In the genomic region with DNA sequence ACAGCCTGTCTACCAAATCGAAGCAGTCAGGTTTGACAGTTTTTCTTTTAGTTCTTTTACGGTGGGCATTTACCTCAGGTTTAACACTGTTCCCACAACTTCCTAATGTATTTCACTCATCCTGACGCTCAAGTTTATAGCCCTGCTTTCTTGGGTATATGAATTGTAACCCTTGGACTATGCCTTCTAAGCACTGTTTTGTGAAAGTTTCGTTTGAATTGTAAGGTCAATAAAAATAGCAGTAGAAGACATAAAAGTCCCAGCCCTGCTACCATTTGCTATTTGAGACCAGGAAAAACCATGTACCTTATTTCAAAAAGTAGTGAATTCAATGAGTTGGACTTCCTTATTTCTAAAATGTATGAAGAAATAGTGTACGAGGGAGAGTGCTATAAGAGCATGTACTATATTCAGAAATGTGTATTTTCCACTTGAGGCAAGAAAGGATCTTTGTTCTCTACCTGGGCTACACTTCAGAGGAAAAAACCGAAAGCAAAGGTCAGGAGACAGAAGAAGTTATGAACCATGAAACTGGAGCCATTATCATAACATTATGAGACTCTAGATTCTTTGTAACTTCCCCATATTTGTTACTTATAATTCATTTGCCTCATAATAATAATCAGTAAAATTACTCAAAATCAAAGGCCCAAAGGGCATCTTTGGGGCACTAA, we compare ENCODE assay signal across 10 cellular contexts. TPM values are rescaled to one million over a fixed set of nuclear protein-coding genes. Genes with fewer than 3 reads are reported as not detected.
DNase-seq lines count a peak whose midpoint lies in the region; ATAC-seq and TF ChIP-seq lines count a peak whose summit lies in the region.
"Had no signal": no experiment of that assay in that cellular context is flagged by ENCODE, and none has a peak within 500 bp of the region (broad histone marks: within the 10 kb centered on the region; RNA-seq: fewer than 3 reads in every experiment).

No MANE protein-coding gene starts in this region.

- no peak for ATAC-seq in activated T-cell treated with anti-CD3 and anti-CD28 coated beads, Interleukin-2, amount 50 U/mL, for 72 hours (replicated peaks in 1 of 2)
- ATAC-seq in stimulated activated memory B cell treated with anti-CD40 and anti-IgM and Interleukin-4, amounts not matched to agents 10 μg/mL and 1 μg/mL and 100 μg/mL, for 72 hours = no peak
- ATAC-seq in HG02763 (IDR thresholded peaks at IDR 0.05; ENCODE audit: unreplicated experiment) = no peak

- H3K36me3 Mint-ChIP-seq in activated T-cell treated with anti-CD3 and anti-CD28 coated beads, Interleukin-2, amount 50 U/mL, for 72 hours (ENCODE audit: insufficient read depth in 2 of 2) = peaks cover 2 to 6% of the 10 kb centered on the region in 2 donors
- H3K36me3 Mint-ChIP-seq in endodermal cell (ENCODE audit: low read depth) = peaks cover 2% of the 10 kb centered on the region
- peaks cover 17% of the 10 kb centered on the region for H3K36me3 Mint-ChIP-seq in stimulated activated memory B cell treated with anti-CD40 and anti-IgM and Interleukin-4, amounts not matched to agents 10 μg/mL and 1 μg/mL and 100 μg/mL, for 72 hours

- H3K36me3 ChIP-seq in endodermal cell (ENCODE audit: control insufficient read depth, insufficient read depth, low read length) = peaks cover 8% of the 10 kb centered on the region

- no peak for TF ChIP-seq CTCF in endodermal cell (conservative IDR thresholded peaks at IDR 0.05)

- H3K4me3 ChIP-seq in endodermal cell (ENCODE audit: low read length) = peak overlapping the region; percentile 93

- H3K27me3 ChIP-seq in endodermal cell (ENCODE audit: control insufficient read depth, insufficient read depth, low read length, poor library complexity, severe bottlenecking) = no peaks in the 10 kb centered on the region

- peaks cover 47% of the 10 kb centered on the region for H3K4me1 Mint-ChIP-seq in activated T-cell treated with anti-CD3 and anti-CD28 coated beads, Interleukin-2, amount 50 U/mL, for 72 hours (ENCODE audit: low read depth)
- H3K4me1 Mint-ChIP-seq in endodermal cell = peaks cover 15% of the 10 kb centered on the region
- peaks cover 36% of the 10 kb centered on the region for H3K4me1 Mint-ChIP-seq in stimulated activated memory B cell treated with anti-CD40 and anti-IgM and Interleukin-4, amounts not matched to agents 10 μg/mL and 1 μg/mL and 100 μg/mL, for 72 hours

- peak overlapping the region; percentile 26 for H3K27ac Mint-ChIP-seq in activated T-cell treated with anti-CD3 and anti-CD28 coated beads, Interleukin-2, amount 50 U/mL, for 72 hours
- no peak overlapping the region for H3K27ac Mint-ChIP-seq in endodermal cell
- peak overlapping the region; percentile 94 for H3K27ac Mint-ChIP-seq in stimulated activated memory B cell treated with anti-CD40 and anti-IgM and Interleukin-4, amounts not matched to agents 10 μg/mL and 1 μg/mL and 100 μg/mL, for 72 hours

- no peak overlapping the region for H3K27ac ChIP-seq in endodermal cell (ENCODE audit: low read depth, low read length)

- H3K9me3 Mint-ChIP-seq in activated T-cell treated with anti-CD3 and anti-CD28 coated beads, Interleukin-2, amount 50 U/mL, for 72 hours = no peaks in the 10 kb centered on the region
- no peaks in the 10 kb centered on the region for H3K9me3 Mint-ChIP-seq in endodermal cell
- H3K9me3 Mint-ChIP-seq in stimulated activated memory B cell treated with anti-CD40 and anti-IgM and Interleukin-4, amounts not matched to agents 10 μg/mL and 1 μg/mL and 100 μg/mL, for 72 hours = no peaks in the 10 kb centered on the region

- no peaks in the 10 kb centered on the region for H3K27me3 Mint-ChIP-seq in activated T-cell treated with anti-CD3 and anti-CD28 coated beads, Interleukin-2, amount 50 U/mL, for 72 hours (ENCODE audit: low read depth)
- H3K27me3 Mint-ChIP-seq in endodermal cell (ENCODE audit: insufficient read depth) = no peaks in the 10 kb centered on the region
- H3K27me3 Mint-ChIP-seq in stimulated activated memory B cell treated with anti-CD40 and anti-IgM and Interleukin-4, amounts not matched to agents 10 μg/mL and 1 μg/mL and 100 μg/mL, for 72 hours = no peaks in the 10 kb centered on the region

- no peaks in the 10 kb centered on the region for H3K4me1 ChIP-seq in endodermal cell (ENCODE audit: control insufficient read depth, insufficient read depth, low read length)

- H3K9me3 ChIP-seq in endodermal cell (ENCODE audit: control insufficient read depth, low read length) = no peaks in the 10 kb centered on the region

- 91 to 92% methylated on average over 4 to 6 of the region's 6 CpGs for WGBS in endodermal cell (ENCODE audit: insufficient coverage in 1 of 2, insufficient read length in 1 of 2), 2 experiments

- no peak for DNase-seq in activated T-cell treated with anti-CD3 and anti-CD28 coated beads, Interleukin-2, amount 50 U/mL, for 72 hours
- no peak for DNase-seq in activated T-cell treated with anti-CD3 and anti-CD28 coated beads, Interleukin-2, amount 50 U/mL, for 1 hour
- DNase-seq in NOMO-1 treated with DMSO at 0.1 percent for 48 hours (lab: John Stamatoyannopoulos, UW; ENCODE audit: unreplicated experiment) = peak; percentile 27
- no peak for DNase-seq in endodermal cell
- no peak for DNase-seq in mesenteric fat pad (ENCODE audit: low spot score)
- no peak for DNase-seq in pons (ENCODE audit: low spot score)
- DNase-seq: NCI-H2171 treated with DMSO at 0.1 percent for 48 hours; stimulated activated CD8-positive, alpha-beta memory T cell treated with anti-CD3 and anti-CD28 coated beads, Interleukin-4, amount 100 ng/mL, for 48 hours had no signal

- no peak overlapping the region for H3K9ac ChIP-seq in endodermal cell (ENCODE audit: extremely low read depth, low read length, poor library complexity, severe bottlenecking)

- peak overlapping the region; percentile 87 to 97 for H3K4me3 Mint-ChIP-seq in activated T-cell treated with anti-CD3 and anti-CD28 coated beads, Interleukin-2, amount 50 U/mL, for 72 hours
- H3K4me3 Mint-ChIP-seq in endodermal cell = peak overlapping the region; percentile 97
- peak overlapping the region; percentile 70 for H3K4me3 Mint-ChIP-seq in stimulated activated memory B cell treated with anti-CD40 and anti-IgM and Interleukin-4, amounts not matched to agents 10 μg/mL and 1 μg/mL and 100 μg/mL, for 72 hours

RNA-seq across cellular contexts. Expression of gene ZC3H15, which starts 1.9 kb away (rescaled TPM):
- 10 to 100 TPM; 71.8 to 76.0 TPM for total RNA-seq in activated T-cell treated with anti-CD3 and anti-CD28 coated beads, Interleukin-2, amount 50 U/mL, for 72 hours
- total RNA-seq in endodermal cell (10 to 100 TPM; 54.6 to 59.3 TPM), mesenteric fat pad (59.5 TPM)
- polyA plus RNA-seq in endodermal cell (2013, experiment 1 of 2) = 68.8 TPM
- polyA plus RNA-seq in endodermal cell (2013, experiment 2 of 2) = 66.1 TPM
